26 cellular contexts compared by ENCODE assay signal in the genomic region with DNA sequence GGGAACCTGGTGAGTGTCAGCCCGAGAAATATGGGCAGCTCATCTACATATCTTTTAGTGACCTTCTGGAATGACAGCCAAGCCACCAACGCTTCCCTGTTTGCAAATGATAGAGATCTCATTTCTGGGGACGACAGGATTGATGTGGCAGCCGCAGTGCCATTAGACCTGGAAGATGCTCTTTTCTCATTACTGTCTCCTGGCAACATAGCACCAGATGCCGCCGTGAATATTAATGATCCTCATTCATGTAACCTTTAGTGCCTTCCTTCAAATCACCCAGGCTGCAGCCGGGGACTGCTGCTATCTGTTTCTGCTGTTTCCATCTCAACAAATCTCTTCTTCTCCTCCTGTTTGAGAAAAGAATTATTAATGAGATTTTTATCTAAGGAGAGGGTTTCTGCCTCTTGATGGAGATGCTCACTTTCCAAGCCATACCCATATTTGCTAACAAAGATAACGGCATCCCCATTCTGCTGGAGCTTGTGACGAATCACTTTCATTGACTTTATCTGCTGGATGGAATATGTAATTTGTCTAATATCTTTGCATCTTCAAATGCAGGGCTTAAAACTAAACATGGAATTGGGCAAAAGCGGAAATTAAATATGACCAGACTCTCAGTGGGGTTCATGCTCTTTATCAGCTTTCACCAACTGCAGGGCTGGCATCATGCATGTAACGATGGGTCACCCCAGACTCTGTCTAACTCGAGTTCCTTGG.
"Had no signal": no experiment of that assay in that cellular context is flagged by ENCODE, and none has a peak within 500 bp of the region (broad histone marks: within the 10 kb centered on the region; RNA-seq: fewer than 3 reads in every experiment).

No MANE protein-coding gene starts in this region.

- H3K4me3 Mint-ChIP-seq: activated CD8-positive, alpha-beta T cell treated with anti-CD3 and anti-CD28 coated beads, Interleukin-2, amount 10 ng/mL, durations not matched to agents 7 days and 5 days; activated naive CD8-positive, alpha-beta T cell treated with anti-CD3 and anti-CD28 coated beads, Interleukin-2, amount 10 ng/mL, durations not matched to agents 7 days and 5 days; T-helper 17 cell; WTC11 had no signal

- H3K4me1 ChIP-seq: adrenal gland, Peyer's patch, SJCRH30 had no signal

- H3K36me3 Mint-ChIP-seq: activated naive CD8-positive, alpha-beta T cell treated with anti-CD3 and anti-CD28 coated beads, Interleukin-2, amount 10 ng/mL, durations not matched to agents 7 days and 5 days; WTC11 had no signal

- H3K4me1 Mint-ChIP-seq: activated naive CD8-positive, alpha-beta T cell treated with anti-CD3 and anti-CD28 coated beads, Interleukin-2, amount 10 ng/mL, durations not matched to agents 7 days and 5 days; T-helper 17 cell; WTC11 had no signal

- H3K27me3 ChIP-seq: adrenal gland, MG63, Peyer's patch, SJCRH30 had no signal

- H3K9me3 ChIP-seq: adrenal gland, MG63, Peyer's patch, SJCRH30 had no signal

- DNase-seq: activated CD4-positive, alpha-beta T cell treated with anti-CD3 and anti-CD28 coated beads for 48 hours; activated CD4-positive, alpha-beta T cell treated with anti-CD3 and anti-CD28 coated beads, Interleukin-2, amount 50 U/mL, for 4 hours; activated CD4-positive, CD25-positive, alpha-beta regulatory T cell treated with anti-CD3 and anti-CD28 coated beads, Interleukin-2, amount 50 U/mL, for 72 hours; activated CD8-positive, alpha-beta memory T cell treated with anti-CD3 and anti-CD28 coated beads, Interleukin-2, amount 50 U/mL, for 48 hours; activated CD8-positive, alpha-beta T cell treated with anti-CD3 and anti-CD28 coated beads, Interleukin-2, amount 10 ng/mL, durations not matched to agents 7 days and 5 days; activated naive CD4-positive, alpha-beta T cell treated with anti-CD3 and anti-CD28 coated beads, Interleukin-2, amount 50 U/mL, for 16 hours; activated naive CD8-positive, alpha-beta T cell treated with anti-CD3 and anti-CD28 coated beads, Interleukin-2, amount 10 ng/mL, durations not matched to agents 7 days and 5 days; activated T-cell treated with anti-CD3 and anti-CD28 coated beads, Interleukin-2, amount 50 U/mL, for 1 hour; adrenal gland; anterior cingulate cortex; cerebellar nuclear complex; MG63; MV-4-11; NCI-H1092 treated with DMSO at 0.1 percent for 48 hours; NCI-H1436 treated with DMSO at 0.1 percent for 48 hours; NCI-H1930; NCI-H446 treated with DMSO at 0.1 percent for 48 hours; NCI-H526 treated with DMSO at 0.1 percent for 48 hours; NK-92 treated with Interleukin-12 subunit alpha and Interleukin-12 subunit beta, amount 100 ng/mL, for 24 hours; OCI-M1; Peyer's patch; Right ventricle myocardium superior; SJCRH30; T-helper 17 cell; T-helper 9 cell had no signal

- H3K4me3 ChIP-seq: adrenal gland, MG63, Peyer's patch, SJCRH30 had no signal

- H3K36me3 ChIP-seq: adrenal gland, MG63, Peyer's patch, SJCRH30 had no signal

- H3K27ac Mint-ChIP-seq: activated CD8-positive, alpha-beta T cell treated with anti-CD3 and anti-CD28 coated beads, Interleukin-2, amount 10 ng/mL, durations not matched to agents 7 days and 5 days; activated naive CD8-positive, alpha-beta T cell treated with anti-CD3 and anti-CD28 coated beads, Interleukin-2, amount 10 ng/mL, durations not matched to agents 7 days and 5 days; T-helper 17 cell; WTC11 had no signal

- H3K9me3 Mint-ChIP-seq: activated naive CD8-positive, alpha-beta T cell treated with anti-CD3 and anti-CD28 coated beads, Interleukin-2, amount 10 ng/mL, durations not matched to agents 7 days and 5 days had no signal
